10 cellular contexts compared by ENCODE assay signal in the genomic region with DNA sequence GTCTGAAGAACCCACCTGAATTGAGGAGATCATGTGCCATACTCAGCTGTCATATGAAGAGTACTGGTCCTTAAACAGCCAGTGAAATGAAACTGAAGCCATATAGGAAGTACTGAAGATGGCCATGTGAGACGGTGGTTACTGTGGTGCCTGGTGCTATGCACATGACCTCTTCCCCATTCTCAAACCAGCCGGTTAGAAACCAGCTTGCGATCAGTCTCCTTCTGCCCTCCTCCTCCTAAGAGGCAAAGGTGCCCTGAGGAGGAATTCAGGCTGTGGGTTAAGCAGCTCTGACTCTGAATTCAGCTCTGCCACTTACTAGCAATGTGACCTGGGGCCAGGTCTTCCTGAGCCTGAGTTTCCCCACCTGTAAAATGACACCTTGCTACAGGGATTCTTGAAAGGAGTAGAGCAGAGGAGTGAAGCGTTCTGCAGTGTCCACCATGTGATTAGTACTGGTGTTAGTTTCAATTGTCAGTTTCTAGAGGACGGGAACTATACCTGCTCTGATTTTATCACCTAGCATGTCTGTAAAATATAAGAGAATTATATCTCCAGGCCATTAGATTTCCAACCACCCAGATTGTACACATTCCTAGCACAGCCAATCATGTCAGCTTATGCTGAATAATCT. TPM values are rescaled to one million over a fixed set of nuclear protein-coding genes. Genes with fewer than 3 reads are reported as not detected.
A peak's percentile ranks its signal among the peaks of the same experiment; 100 is the strongest.
DNase-seq lines count a peak whose midpoint lies in the region; ATAC-seq and FAIRE-seq lines count a peak whose summit lies in the region.
"Had no signal": no experiment of that assay in that cellular context is flagged by ENCODE, and none has a peak within 500 bp of the region (broad histone marks: within the 10 kb centered on the region; RNA-seq: fewer than 3 reads in every experiment).

No MANE protein-coding gene starts in this region.

- H3K27me3 Mint-ChIP-seq in activated CD4-positive, alpha-beta T cell treated with anti-CD3 and anti-CD28 coated beads for 36 hours: no peaks in the 10 kb centered on the region

- no peak for FAIRE-seq in RCC 7860 (lab: Jason Lieb, UNC)
- FAIRE-seq: A204.1 had no signal

- H3K9me3 Mint-ChIP-seq in activated CD4-positive, alpha-beta T cell treated with anti-CD3 and anti-CD28 coated beads for 36 hours (ENCODE audit: low read depth): no peaks in the 10 kb centered on the region

- peak; percentile 24 for ATAC-seq in activated CD4-positive, alpha-beta T cell treated with anti-CD3 and anti-CD28 coated beads for 36 hours
- peak; percentile 92 for ATAC-seq in HG02885 (IDR thresholded peaks at IDR 0.05; ENCODE audit: poor library complexity, unreplicated experiment)
- ATAC-seq: Panc1 had no signal

- POLR2A ChIA-PET in activated CD4-positive, alpha-beta T cell treated with anti-CD3 and anti-CD28 coated beads for 36 hours (lab: Charles Lee): no interaction called here

- peaks cover 28% of the 10 kb centered on the region for H3K4me1 Mint-ChIP-seq in activated CD4-positive, alpha-beta T cell treated with anti-CD3 and anti-CD28 coated beads for 36 hours

- peaks cover 26% of the 10 kb centered on the region for H3K36me3 Mint-ChIP-seq in activated CD4-positive, alpha-beta T cell treated with anti-CD3 and anti-CD28 coated beads for 36 hours (ENCODE audit: low read depth)

- H3K27ac Mint-ChIP-seq in activated CD4-positive, alpha-beta T cell treated with anti-CD3 and anti-CD28 coated beads for 36 hours: no peak overlapping the region

- intact Hi-C loops in activated CD4-positive, alpha-beta T cell treated with anti-CD3 and anti-CD28 coated beads for 36 hours (cut with DNase I, micrococcal nuclease): loop anchor here in 1 of 2 experiments (10.0 kb wide), 1 partner anchor 947 kb away; a partner anchor contains a TSS

- no peak overlapping the region for H3K4me3 Mint-ChIP-seq in activated CD4-positive, alpha-beta T cell treated with anti-CD3 and anti-CD28 coated beads for 36 hours

- CTCF ChIA-PET in activated CD4-positive, alpha-beta T cell treated with anti-CD3 and anti-CD28 coated beads for 36 hours (lab: Charles Lee): interaction anchor here (0.9 to 1.4 kb wide), 3 partner anchors 8 to 49 kb away, joined by 3 to 7 read pairs (median 3); no protein-coding TSS in a partner anchor

- DNase-seq in activated CD4-positive, alpha-beta T cell treated with anti-CD3 and anti-CD28 coated beads for 36 hours: no peak
- DNase-seq in activated CD4-positive, alpha-beta T cell treated with anti-CD3 and anti-CD28 coated beads, Interleukin-2, amount 50 U/mL, for 4 hours: no peak
- DNase-seq in NOMO-1 treated with dmso at 0.1 percent for 144 hours (lab: John Stamatoyannopoulos, UW; ENCODE audit: unreplicated experiment) (peak; percentile 79), putamen (ENCODE audit: low spot score) (peak; percentile 20), DMS 273 treated with DMSO at 0.1 percent for 48 hours (lab: John Stamatoyannopoulos, UW) (no peak), NCI-H748 treated with DMSO at 0.1 percent for 48 hours (lab: John Stamatoyannopoulos, UW) (no peak), RCC 7860 (ENCODE audit: low spot score) (no peak)

RNA-seq across cellular contexts. Expression of a gene that starts 5.1 kb away (rescaled TPM):
- total RNA-seq in activated CD4-positive, alpha-beta T cell treated with anti-CD3 and anti-CD28 coated beads for 36 hours: 10 to 100 TPM; 23.3 to 28.8 TPM

RNA-seq across cellular contexts. Expression of a gene that starts 40.2 kb away (rescaled TPM):
- 100 to 1,000 TPM; 115 to 116 TPM for total RNA-seq in activated CD4-positive, alpha-beta T cell treated with anti-CD3 and anti-CD28 coated beads for 36 hours

Comparison
In these comparisons a context has a peak if more than half of its experiments do, and no peak if none do; other contexts are left out.
1. DNase-seq: peak in NOMO-1 treated with dmso at 0.1 percent for 144 hours (single experiment) and putamen (single experiment); none in activated CD4-positive, alpha-beta T cell treated with anti-CD3 and anti-CD28 coated beads for 36 hours (single experiment), activated CD4-positive, alpha-beta T cell treated with anti-CD3 and anti-CD28 coated beads, Interleukin-2, amount 50 U/mL, for 4 hours (0 of 2), DMS 273 treated with DMSO at 0.1 percent for 48 hours (single experiment), NCI-H748 treated with DMSO at 0.1 percent for 48 hours (single experiment) and RCC 7860 (single experiment).